ENCODE assay signal across 13 cellular contexts in the genomic region with DNA sequence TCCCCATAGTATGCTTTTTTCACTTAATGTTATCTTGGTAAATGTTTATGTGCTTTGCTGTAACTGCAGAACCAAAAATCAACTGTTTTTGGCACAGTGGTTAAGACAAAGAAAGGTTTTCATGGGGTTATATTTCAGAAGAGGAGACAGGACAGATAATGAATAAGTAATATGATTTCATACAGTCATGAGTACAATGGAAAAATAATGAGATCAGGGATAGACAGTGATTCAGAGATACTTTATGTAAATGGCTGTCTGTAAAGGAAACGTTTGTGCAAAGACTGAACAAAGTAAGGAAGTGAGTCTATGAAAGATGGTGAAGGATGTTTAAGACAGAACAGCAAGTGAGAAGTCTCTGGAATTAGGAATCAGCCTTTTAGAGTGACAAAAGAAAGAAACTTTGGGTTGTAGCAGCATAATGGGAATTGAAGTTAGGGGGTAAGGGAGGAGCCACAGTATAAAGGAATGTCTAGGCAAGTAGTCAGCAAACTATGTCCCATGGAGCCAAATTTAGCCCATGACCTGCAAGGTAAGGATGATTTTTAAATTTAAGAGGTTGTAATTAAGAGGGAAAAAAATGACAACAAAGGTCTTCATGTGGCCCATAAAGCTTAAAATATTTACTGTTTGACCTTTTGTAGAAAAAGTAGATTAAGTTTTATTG. TPM values are rescaled to one million over a fixed set of nuclear protein-coding genes. Genes with fewer than 3 reads are reported as not detected.
DNase-seq lines count a peak whose midpoint lies in the region; ATAC-seq, FAIRE-seq and TF ChIP-seq lines count a peak whose summit lies in the region.
"Had no signal": no experiment of that assay in that cellular context is flagged by ENCODE, and none has a peak within 500 bp of the region (broad histone marks: within the 10 kb centered on the region; RNA-seq: fewer than 3 reads in every experiment).

No MANE protein-coding gene starts in this region.

- no peak overlapping the region for H3K4me3 ChIP-seq in choroid plexus epithelial cell (ENCODE audit: low read depth, low read length)
- no peak overlapping the region for H3K4me3 ChIP-seq in osteoblast (ENCODE audit: insufficient read depth, low read length)
- H3K4me3 ChIP-seq: stomach had no signal

- no peak for DNase-seq in GM12891 (ENCODE audit: insufficient read length, low spot score)
- DNase-seq in RPMI7951 (ENCODE audit: low read depth): peak; percentile 5
- DNase-seq in choroid plexus epithelial cell (ENCODE audit: low read depth): peak; percentile 34
- DNase-seq in osteoblast (ENCODE audit: insufficient read length, low spot score, missing footprints): no peak
- no peak for DNase-seq in NCI-H345 treated with DMSO at 0.1 percent for 48 hours (lab: John Stamatoyannopoulos, UW; ENCODE audit: unreplicated experiment)
- DNase-seq in NCI-H82 treated with DMSO at 0.1 percent for 48 hours (lab: John Stamatoyannopoulos, UW; ENCODE audit: unreplicated experiment): no peak
- DNase-seq: central memory CD4-positive, alpha-beta T cell; HCEC 1CT; left cardiac atrium; NCI-H146; nucleus accumbens; stomach had no signal

- H3K27ac ChIP-seq in osteoblast (ENCODE audit: low read depth, low read length): peak overlapping the region; percentile 72
- H3K27ac ChIP-seq: stomach had no signal

- H3K27me3 ChIP-seq in osteoblast (ENCODE audit: insufficient read depth, low read length): no peaks in the 10 kb centered on the region
- H3K27me3 ChIP-seq: stomach had no signal

- peaks cover 7% of the 10 kb centered on the region for H4K20me1 ChIP-seq in osteoblast (ENCODE audit: insufficient read depth, low read length)

- no peaks in the 10 kb centered on the region for H3K9me3 ChIP-seq in osteoblast (ENCODE audit: low read depth, low read length)
- H3K9me3 ChIP-seq: stomach had no signal

- peak overlapping the region; percentile 3 for H3K4me2 ChIP-seq in osteoblast (ENCODE audit: insufficient read depth, low read length)

- H3K36me3 ChIP-seq in osteoblast (ENCODE audit: insufficient read depth, low read length): peaks cover 85% of the 10 kb centered on the region

- TF ChIP-seq POLR2A in GM12891 (IDR thresholded peaks at IDR 0.05; ENCODE audit: low read depth, low read length): no peak

- peak; percentile 38 for FAIRE-seq in GM12891 (lab: Jason Lieb, UNC)

- ATAC-seq in HG03108 (IDR thresholded peaks at IDR 0.05; ENCODE audit: unreplicated experiment): no peak
- ATAC-seq: left cardiac atrium had no signal

- TF ChIP-seq CTCF in choroid plexus epithelial cell (conservative IDR thresholded peaks at IDR 0.05; ENCODE audit: low read depth, low read length): no peak
- TF ChIP-seq CTCF in osteoblast (IDR thresholded peaks at IDR 0.05; ENCODE audit: extremely low read depth, low read depth, low read length): no peak

- H2AFZ ChIP-seq in osteoblast (ENCODE audit: low read length): no peak overlapping the region

- peaks cover 11% of the 10 kb centered on the region for H3K4me1 ChIP-seq in osteoblast (ENCODE audit: insufficient read depth, low read length)

- peaks cover 75% of the 10 kb centered on the region for H3K79me2 ChIP-seq in osteoblast (ENCODE audit: insufficient read depth, low read length)

TF ChIP-seq in GM12891, 5 proteins besides CTCF, POLR2A, EP300 and RAD21:
- TF ChIP-seq POLR2AphosphoS5 (IDR thresholded peaks at IDR 0.05; ENCODE audit: low read depth, low read length): no peak
- no peak for TF ChIP-seq POU2F2 (IDR thresholded peaks at IDR 0.05; ENCODE audit: low read depth, low read length)
- no peak for TF ChIP-seq SPI1 (IDR thresholded peaks at IDR 0.05; ENCODE audit: low read depth, low read length)
- TF ChIP-seq PAX5 (IDR thresholded peaks at IDR 0.05; ENCODE audit: insufficient read depth, low read length, severe bottlenecking): no peak

RNA-seq across cellular contexts. Expression of gene TNPO1, which starts 55.0 kb away (rescaled TPM):
- polyA plus RNA-seq in GM12891 (2012; ENCODE audit: low read depth, missing spikeins): 27.1 TPM
- 112 and 127 TPM in 2 replicates for total RNA-seq in RPMI7951 (2014; rRNA removed; shearing (Covaris generic))
- 243 and 256 TPM in 2 replicates for total RNA-seq in osteoblast

Comparison
In these comparisons a context has a peak if more than half of its experiments do, and no peak if none do; other contexts are left out.
1. DNase-seq: peak in RPMI7951 (single experiment) and choroid plexus epithelial cell (single experiment); none in GM12891 (single experiment), osteoblast (single experiment), NCI-H345 treated with DMSO at 0.1 percent for 48 hours (single experiment) and NCI-H82 treated with DMSO at 0.1 percent for 48 hours (single experiment).